Comparison of ENCODE assay signal across 25 cellular contexts in the genomic region with DNA sequence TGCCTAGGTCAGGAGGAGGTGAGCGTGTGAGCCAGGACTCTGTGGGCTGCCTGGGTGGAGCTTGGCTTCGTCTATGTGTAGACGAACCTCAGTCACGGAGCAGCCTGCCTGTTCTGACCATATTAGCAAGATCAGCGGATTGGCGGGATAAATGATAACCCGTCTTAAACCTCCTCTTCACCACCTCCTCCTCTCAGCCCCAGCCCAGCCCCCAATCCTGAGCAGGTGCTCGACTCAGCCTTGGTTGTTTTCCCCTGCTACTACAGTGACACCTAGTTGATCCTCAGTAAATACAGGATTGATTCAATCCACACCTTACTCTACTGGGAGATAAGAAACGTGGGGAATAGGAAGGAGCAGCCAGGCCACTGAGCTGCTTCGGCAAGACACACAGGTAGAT.
"Had no signal": no experiment of that assay in that cellular context is flagged by ENCODE, and none has a peak within 500 bp of the region (broad histone marks: within the 10 kb centered on the region; RNA-seq: fewer than 3 reads in every experiment).

No MANE protein-coding gene starts in this region.

- ATAC-seq: activated CD4-positive, alpha-beta T cell treated with anti-CD3 and anti-CD28 coated beads for 36 hours; activated CD8-positive, alpha-beta memory T cell treated with anti-CD3 and anti-CD28 coated beads, Interleukin-2, amount 10 ng/mL, durations not matched to agents 7 days and 5 days; activated naive CD8-positive, alpha-beta T cell treated with anti-CD3 and anti-CD28 coated beads, Interleukin-2, amount 50 U/mL, for 24 hours; left lung; stimulated activated effector memory CD8-positive, alpha-beta T cell treated with anti-CD3 and anti-CD28 coated beads, Interleukin-12 subunit alpha, Interleukin-12 subunit beta, amount 100 ng/mL, for 72 hours had no signal

- H3K36me3 Mint-ChIP-seq: activated CD8-positive, alpha-beta memory T cell treated with anti-CD3 and anti-CD28 coated beads, Interleukin-2, amount 10 ng/mL, durations not matched to agents 7 days and 5 days; stimulated activated effector memory CD8-positive, alpha-beta T cell treated with anti-CD3 and anti-CD28 coated beads, Interleukin-12 subunit alpha, Interleukin-12 subunit beta, amount 100 ng/mL, for 72 hours had no signal

- DNase-seq: activated CD4-positive, alpha-beta memory T cell treated with anti-CD3 and anti-CD28 coated beads, Interleukin-2, amount 10 ng/mL, durations not matched to agents 7 days and 5 days; activated CD4-positive, alpha-beta T cell treated with anti-CD3 and anti-CD28 coated beads for 36 hours; activated CD8-positive, alpha-beta memory T cell treated with anti-CD3 and anti-CD28 coated beads, Interleukin-2, amount 10 ng/mL, durations not matched to agents 7 days and 5 days; activated naive CD4-positive, alpha-beta T cell treated with anti-CD3 and anti-CD28 coated beads for 36 hours; activated naive CD8-positive, alpha-beta T cell treated with anti-CD3 and anti-CD28 coated beads, Interleukin-2, amount 50 U/mL, for 24 hours; activated T-cell treated with anti-CD3 and anti-CD28 coated beads, Interleukin-2, amount 50 U/mL, for 1 hour; colonic mucosa; erythroblast; foreskin melanocyte; glutamatergic neuron; hippocampal formation; kidney; left lung; midbrain; nephron progenitor cell; occipital lobe; posterior cingulate gyrus; sigmoid colon; stimulated activated CD4-positive, alpha-beta T cell treated with anti-CD3 and anti-CD28 coated beads, Interleukin-4, amount 100 ng/mL, for 24 hours; stomach; trophoblast cell had no signal

- H3K4me3 Mint-ChIP-seq: activated CD4-positive, alpha-beta memory T cell treated with anti-CD3 and anti-CD28 coated beads, Interleukin-2, amount 10 ng/mL, durations not matched to agents 7 days and 5 days; activated CD4-positive, alpha-beta T cell treated with anti-CD3 and anti-CD28 coated beads for 36 hours; activated CD8-positive, alpha-beta memory T cell treated with anti-CD3 and anti-CD28 coated beads, Interleukin-2, amount 10 ng/mL, durations not matched to agents 7 days and 5 days; activated naive CD4-positive, alpha-beta T cell treated with anti-CD3 and anti-CD28 coated beads for 36 hours; activated naive CD8-positive, alpha-beta T cell treated with anti-CD3 and anti-CD28 coated beads, Interleukin-2, amount 50 U/mL, for 24 hours; central memory CD8-positive, alpha-beta T cell; nephron progenitor cell; stimulated activated effector memory CD8-positive, alpha-beta T cell treated with anti-CD3 and anti-CD28 coated beads, Interleukin-12 subunit alpha, Interleukin-12 subunit beta, amount 100 ng/mL, for 72 hours had no signal

- H3K27me3 Mint-ChIP-seq: activated CD4-positive, alpha-beta memory T cell treated with anti-CD3 and anti-CD28 coated beads, Interleukin-2, amount 10 ng/mL, durations not matched to agents 7 days and 5 days; activated CD8-positive, alpha-beta memory T cell treated with anti-CD3 and anti-CD28 coated beads, Interleukin-2, amount 10 ng/mL, durations not matched to agents 7 days and 5 days; activated naive CD8-positive, alpha-beta T cell treated with anti-CD3 and anti-CD28 coated beads, Interleukin-2, amount 50 U/mL, for 24 hours; central memory CD8-positive, alpha-beta T cell had no signal

- H3K4me1 Mint-ChIP-seq: activated CD4-positive, alpha-beta memory T cell treated with anti-CD3 and anti-CD28 coated beads, Interleukin-2, amount 10 ng/mL, durations not matched to agents 7 days and 5 days; activated CD4-positive, alpha-beta T cell treated with anti-CD3 and anti-CD28 coated beads for 36 hours; activated CD8-positive, alpha-beta memory T cell treated with anti-CD3 and anti-CD28 coated beads, Interleukin-2, amount 10 ng/mL, durations not matched to agents 7 days and 5 days; activated naive CD8-positive, alpha-beta T cell treated with anti-CD3 and anti-CD28 coated beads, Interleukin-2, amount 50 U/mL, for 24 hours; central memory CD8-positive, alpha-beta T cell; stimulated activated effector memory CD8-positive, alpha-beta T cell treated with anti-CD3 and anti-CD28 coated beads, Interleukin-12 subunit alpha, Interleukin-12 subunit beta, amount 100 ng/mL, for 72 hours had no signal

- H3K27ac Mint-ChIP-seq: activated CD4-positive, alpha-beta memory T cell treated with anti-CD3 and anti-CD28 coated beads, Interleukin-2, amount 10 ng/mL, durations not matched to agents 7 days and 5 days; activated CD4-positive, alpha-beta T cell treated with anti-CD3 and anti-CD28 coated beads for 36 hours; activated CD8-positive, alpha-beta memory T cell treated with anti-CD3 and anti-CD28 coated beads, Interleukin-2, amount 10 ng/mL, durations not matched to agents 7 days and 5 days; activated naive CD4-positive, alpha-beta T cell treated with anti-CD3 and anti-CD28 coated beads for 36 hours; activated naive CD8-positive, alpha-beta T cell treated with anti-CD3 and anti-CD28 coated beads, Interleukin-2, amount 50 U/mL, for 24 hours; activated T-helper 2 cell treated with anti-CD3 and anti-CD28 coated beads, Interferon-gamma antibody, Interleukin-2, Interleukin-4, amounts not matched to agents 10 μg/mL and 5 μg/mL and 100 μg/mL, durations not matched to agents 14 hours and 24 hours and 36 hours; stimulated activated effector memory CD8-positive, alpha-beta T cell treated with anti-CD3 and anti-CD28 coated beads, Interleukin-12 subunit alpha, Interleukin-12 subunit beta, amount 100 ng/mL, for 72 hours had no signal

- H3K9me3 Mint-ChIP-seq: activated naive CD4-positive, alpha-beta T cell treated with anti-CD3 and anti-CD28 coated beads for 36 hours; activated T-helper 2 cell treated with anti-CD3 and anti-CD28 coated beads, Interferon-gamma antibody, Interleukin-2, Interleukin-4, amounts not matched to agents 10 μg/mL and 5 μg/mL and 100 μg/mL, durations not matched to agents 14 hours and 24 hours and 36 hours had no signal

- FAIRE-seq: endometrium, kidney had no signal
